Comparison of ENCODE assay signal across 22 cellular contexts in the genomic region with DNA sequence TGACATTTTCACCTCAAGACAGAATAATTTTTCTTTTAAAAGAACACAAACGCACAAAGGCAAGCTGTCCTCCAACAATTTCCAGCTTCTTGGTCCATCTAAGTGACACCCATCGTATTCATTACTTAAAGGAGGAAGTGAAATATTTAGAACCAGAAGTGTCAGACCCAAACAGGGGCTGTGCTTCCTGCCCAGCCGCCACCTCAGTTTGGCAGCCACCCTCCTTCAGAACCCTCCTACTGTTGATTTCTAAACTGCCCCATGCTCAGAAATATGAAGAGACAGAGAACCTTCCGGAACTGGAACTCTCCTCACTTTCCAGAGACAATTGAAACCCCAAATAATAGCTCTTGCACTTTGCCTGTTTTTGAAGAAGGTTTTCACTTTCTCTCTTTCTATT.
"Had no signal": no experiment of that assay in that cellular context is flagged by ENCODE, and none has a peak within 500 bp of the region (broad histone marks: within the 10 kb centered on the region; RNA-seq: fewer than 3 reads in every experiment).

No MANE protein-coding gene starts in this region.

- H3K36me3 Mint-ChIP-seq: activated naive CD4-positive, alpha-beta T cell treated with anti-CD3 and anti-CD28 coated beads, Interleukin-2, amount 50 U/mL, for 24 hours; brain; stimulated activated effector memory CD8-positive, alpha-beta T cell treated with anti-CD3 and anti-CD28 coated beads, Interleukin-12 subunit alpha, Interleukin-12 subunit beta, amount 100 ng/mL, for 72 hours had no signal

- H3K27ac ChIP-seq: suprapubic skin, transverse colon, uterus had no signal

- DNase-seq: activated CD4-positive, alpha-beta T cell treated with anti-CD3 and anti-CD28 coated beads, Interleukin-2, amount 10 ng/mL, durations not matched to agents 7 days and 5 days; activated CD4-positive, CD25-positive, alpha-beta regulatory T cell treated with anti-CD3 and anti-CD28 coated beads, Interleukin-2, amount 50 U/mL, for 72 hours; activated CD8-positive, alpha-beta T cell treated with anti-CD3 and anti-CD28 coated beads for 36 hours; activated gamma-delta T cell treated with Interleukin-2 at 50 U/mL for 16 hours; dorsolateral prefrontal cortex; effector memory CD8-positive, alpha-beta T cell; foreskin melanocyte; left ventricle myocardium superior; mammary epithelial cell; occipital lobe; small intestine; stimulated activated CD4-positive, alpha-beta T cell treated with anti-CD3 and anti-CD28 coated beads, Interleukin-2, amount 100 ng/mL, for 24 hours; stimulated activated naive CD8-positive, alpha-beta T cell treated with anti-CD3 and anti-CD28 coated beads, Interleukin-15, amount 100 ng/mL, for 72 hours; transverse colon; uterus; WERI-Rb-1 had no signal

- H3K36me3 ChIP-seq: suprapubic skin, transverse colon, uterus, WERI-Rb-1 had no signal

- H3K27me3 Mint-ChIP-seq: activated CD4-positive, alpha-beta T cell treated with anti-CD3 and anti-CD28 coated beads, Interleukin-2, amount 10 ng/mL, durations not matched to agents 7 days and 5 days; activated CD8-positive, alpha-beta T cell treated with anti-CD3 and anti-CD28 coated beads for 36 hours; activated naive CD4-positive, alpha-beta T cell treated with anti-CD3 and anti-CD28 coated beads, Interleukin-2, amount 50 U/mL, for 24 hours; effector memory CD8-positive, alpha-beta T cell had no signal

- H3K9me3 Mint-ChIP-seq: activated CD4-positive, alpha-beta T cell treated with anti-CD3 and anti-CD28 coated beads, Interleukin-2, amount 10 ng/mL, durations not matched to agents 7 days and 5 days; activated CD8-positive, alpha-beta T cell treated with anti-CD3 and anti-CD28 coated beads for 36 hours; activated naive CD4-positive, alpha-beta T cell treated with anti-CD3 and anti-CD28 coated beads, Interleukin-2, amount 50 U/mL, for 24 hours; stimulated activated effector memory CD8-positive, alpha-beta T cell treated with anti-CD3 and anti-CD28 coated beads, Interleukin-12 subunit alpha, Interleukin-12 subunit beta, amount 100 ng/mL, for 72 hours had no signal

- H3K9me3 ChIP-seq: suprapubic skin, transverse colon, uterus had no signal

- H3K4me1 ChIP-seq: transverse colon had no signal

- H3K27me3 ChIP-seq: transverse colon, uterus had no signal

- H3K4me3 ChIP-seq: dorsolateral prefrontal cortex, suprapubic skin, transverse colon, uterus had no signal

- ATAC-seq: activated CD8-positive, alpha-beta T cell treated with anti-CD3 and anti-CD28 coated beads for 36 hours; effector memory CD8-positive, alpha-beta T cell; esophagus mucosa; left ventricle myocardium superior; sciatic nerve; stimulated activated effector memory CD8-positive, alpha-beta T cell treated with anti-CD3 and anti-CD28 coated beads, Interleukin-12 subunit alpha, Interleukin-12 subunit beta, amount 100 ng/mL, for 72 hours; stimulated activated naive CD8-positive, alpha-beta T cell treated with anti-CD3 and anti-CD28 coated beads, Interleukin-15, amount 100 ng/mL, for 72 hours had no signal

- H3K4me3 Mint-ChIP-seq: activated CD4-positive, alpha-beta T cell treated with anti-CD3 and anti-CD28 coated beads, Interleukin-2, amount 10 ng/mL, durations not matched to agents 7 days and 5 days; activated CD8-positive, alpha-beta T cell treated with anti-CD3 and anti-CD28 coated beads for 36 hours; activated naive CD4-positive, alpha-beta T cell treated with anti-CD3 and anti-CD28 coated beads, Interleukin-2, amount 50 U/mL, for 24 hours; brain; effector memory CD8-positive, alpha-beta T cell; stimulated activated effector memory CD8-positive, alpha-beta T cell treated with anti-CD3 and anti-CD28 coated beads, Interleukin-12 subunit alpha, Interleukin-12 subunit beta, amount 100 ng/mL, for 72 hours; stimulated activated naive CD8-positive, alpha-beta T cell treated with anti-CD3 and anti-CD28 coated beads, Interleukin-15, amount 100 ng/mL, for 72 hours had no signal

- H3K27ac Mint-ChIP-seq: activated CD4-positive, alpha-beta T cell treated with anti-CD3 and anti-CD28 coated beads, Interleukin-2, amount 10 ng/mL, durations not matched to agents 7 days and 5 days; activated CD8-positive, alpha-beta T cell treated with anti-CD3 and anti-CD28 coated beads for 36 hours; activated naive CD4-positive, alpha-beta T cell treated with anti-CD3 and anti-CD28 coated beads, Interleukin-2, amount 50 U/mL, for 24 hours; brain; effector memory CD8-positive, alpha-beta T cell; stimulated activated effector memory CD8-positive, alpha-beta T cell treated with anti-CD3 and anti-CD28 coated beads, Interleukin-12 subunit alpha, Interleukin-12 subunit beta, amount 100 ng/mL, for 72 hours; stimulated activated naive CD8-positive, alpha-beta T cell treated with anti-CD3 and anti-CD28 coated beads, Interleukin-15, amount 100 ng/mL, for 72 hours had no signal

- H3K4me1 Mint-ChIP-seq: activated CD4-positive, alpha-beta T cell treated with anti-CD3 and anti-CD28 coated beads, Interleukin-2, amount 10 ng/mL, durations not matched to agents 7 days and 5 days; activated naive CD4-positive, alpha-beta T cell treated with anti-CD3 and anti-CD28 coated beads, Interleukin-2, amount 50 U/mL, for 24 hours; stimulated activated effector memory CD8-positive, alpha-beta T cell treated with anti-CD3 and anti-CD28 coated beads, Interleukin-12 subunit alpha, Interleukin-12 subunit beta, amount 100 ng/mL, for 72 hours; stimulated activated naive CD8-positive, alpha-beta T cell treated with anti-CD3 and anti-CD28 coated beads, Interleukin-15, amount 100 ng/mL, for 72 hours had no signal
